In the genomic region with DNA sequence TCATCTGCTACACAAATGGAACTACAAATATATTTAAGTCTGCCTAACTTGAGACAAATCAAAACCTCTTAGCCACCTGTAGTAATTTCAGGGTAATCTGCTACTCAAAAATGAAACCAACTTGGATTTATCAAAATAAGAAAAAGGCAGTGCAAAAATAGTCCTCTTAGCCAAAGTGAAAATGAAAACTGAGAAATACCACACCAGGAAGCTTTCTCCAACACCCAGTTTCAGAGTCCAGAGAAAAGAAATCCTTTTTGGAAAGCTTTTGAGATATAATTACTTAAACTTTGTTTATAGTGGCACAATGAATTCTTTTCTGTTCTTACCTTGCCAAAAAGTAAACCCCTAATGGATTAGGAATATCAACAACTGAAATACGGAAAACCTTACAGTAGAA, we compare ENCODE assay signal across 14 cellular contexts.
A peak's percentile ranks its signal among the peaks of the same experiment; 100 is the strongest.
DNase-seq lines count a peak whose midpoint lies in the region; ATAC-seq, FAIRE-seq and TF ChIP-seq lines count a peak whose summit lies in the region.
"Had no signal": no experiment of that assay in that cellular context is flagged by ENCODE, and none has a peak within 500 bp of the region (broad histone marks: within the 10 kb centered on the region; RNA-seq: fewer than 3 reads in every experiment).

No MANE protein-coding gene starts in this region.

- H3K9me3 ChIP-seq in T-helper 17 cell (ENCODE audit: control insufficient read depth, low read length, poor library complexity, severe bottlenecking) (no peaks in the 10 kb centered on the region), small intestine (ENCODE audit: control insufficient read depth, low read depth) (no peaks in the 10 kb centered on the region), SJCRH30 (replicated peaks) (peaks cover 4% of the 10 kb centered on the region; the same call in 1 of the 2 replicates)

- H3K27me3 ChIP-seq in small intestine (ENCODE audit: control insufficient read depth in 2 of 2, insufficient read depth in 2 of 2, low read length in 2 of 2), result no peaks in the 10 kb centered on the region
- H3K27me3 ChIP-seq in SJCRH30, result no peaks in the 10 kb centered on the region

- H3K4me1 Mint-ChIP-seq in mesothelial cell of epicardium (peaks cover 10% of the 10 kb centered on the region), T-helper 17 cell (no peaks in the 10 kb centered on the region)
- H3K4me1 Mint-ChIP-seq: CD4-positive, CD25-positive, alpha-beta regulatory T cell; neural crest cell had no signal

- H3K36me3 Mint-ChIP-seq in mesothelial cell of epicardium, result peaks cover 10% of the 10 kb centered on the region
- no peaks in the 10 kb centered on the region for H3K36me3 Mint-ChIP-seq in T-helper 17 cell (ENCODE audit: low read depth)
- H3K36me3 Mint-ChIP-seq: CD4-positive, CD25-positive, alpha-beta regulatory T cell had no signal

- DNase-seq in NAMALWA (ENCODE audit: low spot score) (peak; percentile 11), mesothelial cell of epicardium (ENCODE audit: low spot score in 2 of 2, unreplicated experiment in 2 of 2) (no peak), T-helper 17 cell (no peak), small intestine (no peak), SJCRH30 (no peak), left ventricle myocardium superior (no peak)
- DNase-seq: activated naive CD4-positive, alpha-beta T cell treated with Interleukin-2 at 50 U/mL for 16 hours; CD4-positive, CD25-positive, alpha-beta regulatory T cell; effector memory CD4-positive, alpha-beta T cell; stimulated activated CD4-positive, alpha-beta T cell treated with anti-CD3 and anti-CD28 coated beads, Interleukin-2, amount 100 ng/mL, for 24 hours had no signal

- 17 to 24% (median 24%) methylated on average over 1 of the region's 1 CpG for WGBS in small intestine, 3 donors

- no peaks in the 10 kb centered on the region for H3K36me3 ChIP-seq in small intestine (ENCODE audit: control insufficient read depth in 2 of 2, insufficient read depth in 2 of 2, low read length in 2 of 2)
- H3K36me3 ChIP-seq in SJCRH30, result no peaks in the 10 kb centered on the region; the same call in 1 of the 2 replicates

- H3K4me3 Mint-ChIP-seq in mesothelial cell of epicardium (no peak overlapping the region), T-helper 17 cell (no peak overlapping the region)
- H3K4me3 Mint-ChIP-seq: CD4-positive, CD25-positive, alpha-beta regulatory T cell; neural crest cell had no signal

- H3K9me3 Mint-ChIP-seq in mesothelial cell of epicardium, result peaks cover 32% of the 10 kb centered on the region

- peak overlapping the region; percentile 47 for H3K27ac Mint-ChIP-seq in mesothelial cell of epicardium
- no peak overlapping the region for H3K27ac Mint-ChIP-seq in T-helper 17 cell
- H3K27ac Mint-ChIP-seq: CD4-positive, CD25-positive, alpha-beta regulatory T cell had no signal

- no peak for TF ChIP-seq CTCF in mesothelial cell of epicardium (IDR thresholded peaks at IDR 0.05; ENCODE audit: unreplicated experiment)

- H3K4me1 ChIP-seq in small intestine (ENCODE audit: control insufficient read depth in 2 of 2, insufficient read depth in 1 of 2, low read depth in 1 of 2, low read length in 1 of 2) (no peaks in the 10 kb centered on the region), SJCRH30 (no peaks in the 10 kb centered on the region)

- H3K27ac ChIP-seq in small intestine (ENCODE audit: low read depth in 1 of 2, low read length in 1 of 2), result no peak overlapping the region
- H3K27ac ChIP-seq in SJCRH30, result no peak overlapping the region

- H3K4me3 ChIP-seq in small intestine (ENCODE audit: low read depth in 1 of 2, low read length in 2 of 2), result no peak overlapping the region
- H3K4me3 ChIP-seq in SJCRH30, result no peak overlapping the region

- intact Hi-C loops in left ventricle myocardium superior (cut with micrococcal nuclease), result no loop called here

- H3K27me3 Mint-ChIP-seq in mesothelial cell of epicardium (ENCODE audit: low read depth) (no peaks in the 10 kb centered on the region), T-helper 17 cell (no peaks in the 10 kb centered on the region)
- H3K27me3 Mint-ChIP-seq: CD4-positive, CD25-positive, alpha-beta regulatory T cell had no signal

- ATAC-seq in GM18519 (IDR thresholded peaks at IDR 0.05; ENCODE audit: low FRiP score, unreplicated experiment) (peak; percentile 91), HG02642 (IDR thresholded peaks at IDR 0.05; ENCODE audit: poor library complexity, unreplicated experiment) (peak; percentile 48), T-helper 17 cell (no peak), left ventricle myocardium superior (no peak)
- ATAC-seq: activated CD4-positive, CD25-positive, alpha-beta regulatory T cell treated with anti-CD3 and anti-CD28 coated beads, Interleukin-2, amount 50 U/mL, for 24 hours had no signal

- FAIRE-seq in small intestine (lab: Jason Lieb, UNC), result no peak

Comparison
In these comparisons a context has a peak if more than half of its experiments do, and no peak if none do; other contexts are left out.
1. ATAC-seq: peak in GM18519 (single experiment) and HG02642 (single experiment); none in T-helper 17 cell (single experiment) and left ventricle myocardium superior (single experiment).